Comparison of ENCODE assay signal across 10 cellular contexts in the genomic region with DNA sequence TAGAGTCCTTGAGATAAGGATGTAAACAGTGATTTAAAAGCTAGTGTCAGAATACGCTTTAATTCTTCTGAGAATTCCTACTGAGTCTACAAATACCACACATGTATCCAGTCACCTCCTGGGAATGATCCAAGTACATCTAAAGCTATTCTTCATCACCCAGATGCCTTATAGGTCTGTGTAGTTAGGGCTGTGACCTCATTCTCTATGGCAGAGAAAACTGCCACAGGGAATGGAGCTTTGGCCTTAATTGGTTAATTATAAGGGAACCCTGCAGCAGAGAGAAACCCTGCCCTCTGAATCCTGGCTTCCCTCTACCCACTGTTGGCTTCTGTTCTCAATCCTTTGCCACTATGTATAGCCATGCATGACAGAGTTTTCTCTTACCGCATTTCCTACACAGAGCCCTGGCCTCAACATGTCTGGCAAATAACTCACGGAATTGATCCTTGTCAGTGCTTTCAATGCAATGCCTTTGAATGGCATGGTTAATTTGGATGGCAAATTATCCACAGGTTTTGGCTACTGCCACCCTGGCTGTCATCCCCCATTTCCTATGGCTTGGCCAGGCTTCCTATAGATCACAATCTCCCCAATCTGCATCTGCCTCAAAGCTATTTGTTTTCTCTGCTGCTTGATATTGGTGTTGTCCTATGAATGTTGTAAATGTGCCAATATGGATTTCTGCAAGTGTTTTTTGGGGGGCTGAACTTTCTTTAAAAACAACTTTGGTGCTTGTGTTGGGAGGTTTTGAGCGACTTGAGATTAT. TPM values are rescaled to one million over a fixed set of nuclear protein-coding genes. Genes with fewer than 3 reads are reported as not detected.
DNase-seq lines count a peak whose midpoint lies in the region; ATAC-seq and TF ChIP-seq lines count a peak whose summit lies in the region.
"Had no signal": no experiment of that assay in that cellular context is flagged by ENCODE, and none has a peak within 500 bp of the region (broad histone marks: within the 10 kb centered on the region; RNA-seq: fewer than 3 reads in every experiment).

No MANE protein-coding gene starts in this region.

- peak overlapping the region; percentile 83 for H3K4me2 ChIP-seq in osteoblast (ENCODE audit: insufficient read depth, low read length)

- no peak overlapping the region for H2AFZ ChIP-seq in osteoblast (ENCODE audit: low read length)

- no peaks in the 10 kb centered on the region for H3K9me3 ChIP-seq in osteoblast (ENCODE audit: low read depth, low read length)

- H4K20me1 ChIP-seq in osteoblast (ENCODE audit: insufficient read depth, low read length): no peaks in the 10 kb centered on the region

- ATAC-seq in GM21390 (IDR thresholded peaks at IDR 0.05; ENCODE audit: unreplicated experiment) (no peak), GM21619 (IDR thresholded peaks at IDR 0.05; ENCODE audit: unreplicated experiment) (no peak)
- ATAC-seq: activated CD4-positive, alpha-beta T cell treated with anti-CD3 and anti-CD28 coated beads for 36 hours had no signal

- H3K36me3 ChIP-seq in osteoblast (ENCODE audit: insufficient read depth, low read length): no peaks in the 10 kb centered on the region

- H3K79me2 ChIP-seq in osteoblast (ENCODE audit: insufficient read depth, low read length): peaks cover 19% of the 10 kb centered on the region

- no peak overlapping the region for H3K4me3 ChIP-seq in choroid plexus epithelial cell (ENCODE audit: low read depth, low read length)
- no peak overlapping the region for H3K4me3 ChIP-seq in osteoblast (ENCODE audit: insufficient read depth, low read length)

- H3K27me3 ChIP-seq in osteoblast (ENCODE audit: insufficient read depth, low read length): no peaks in the 10 kb centered on the region

- DNase-seq in DMS 273 (lab: John Stamatoyannopoulos, UW; ENCODE audit: unreplicated experiment) (peak; percentile 76), NCI-H226 (peak; percentile 47), choroid plexus epithelial cell (ENCODE audit: low read depth) (peak; percentile 74), osteoblast (ENCODE audit: insufficient read length, low spot score, missing footprints) (peak; percentile 94), GF-D8 (lab: John Stamatoyannopoulos, UW) (no peak)
- DNase-seq in stimulated activated CD4-positive, alpha-beta T cell treated with anti-CD3 and anti-CD28 coated beads, Interleukin-1b, Interleukin-23, amount 100 ng/mL, for 48 hours: no peak
- DNase-seq: activated CD4-positive, alpha-beta T cell treated with anti-CD3 and anti-CD28 coated beads for 36 hours had no signal

- H3K4me1 ChIP-seq in osteoblast (ENCODE audit: insufficient read depth, low read length): peaks cover 79% of the 10 kb centered on the region

- peak overlapping the region; percentile 88 for H3K27ac ChIP-seq in osteoblast (ENCODE audit: low read depth, low read length)

- TF ChIP-seq CTCF in choroid plexus epithelial cell (conservative IDR thresholded peaks at IDR 0.05; ENCODE audit: low read depth, low read length): no peak
- no peak for TF ChIP-seq CTCF in osteoblast (IDR thresholded peaks at IDR 0.05; ENCODE audit: extremely low read depth, low read depth, low read length)

RNA-seq across cellular contexts. Expression of a gene that starts 2.9 kb away (rescaled TPM):
- total RNA-seq in osteoblast: 27.4 and 28.6 TPM in 2 replicates

RNA-seq across cellular contexts. Expression of a gene that starts 21.3 kb away (rescaled TPM):
- 1.2 and 1.4 TPM in 2 replicates for total RNA-seq in osteoblast
- total RNA-seq: activated CD4-positive, alpha-beta T cell treated with anti-CD3 and anti-CD28 coated beads for 36 hours; mononuclear cell had no signal

RNA-seq across cellular contexts. Expression of a gene that starts 27.5 kb away (rescaled TPM):
- total RNA-seq in osteoblast: 2.1 and 2.2 TPM in 2 replicates
- total RNA-seq: activated CD4-positive, alpha-beta T cell treated with anti-CD3 and anti-CD28 coated beads for 36 hours; mononuclear cell had no signal

RNA-seq across cellular contexts. Expression of a gene that starts 28.4 kb away (rescaled TPM):
- total RNA-seq in osteoblast: 54.3 and 55.4 TPM in 2 replicates
- total RNA-seq: activated CD4-positive, alpha-beta T cell treated with anti-CD3 and anti-CD28 coated beads for 36 hours; mononuclear cell had no signal

Comparison
In these comparisons a context has a peak if more than half of its experiments do, and no peak if none do; other contexts are left out.
1. DNase-seq: peak in DMS 273 (single experiment), NCI-H226 (single experiment), choroid plexus epithelial cell (single experiment) and osteoblast (single experiment); none in stimulated activated CD4-positive, alpha-beta T cell treated with anti-CD3 and anti-CD28 coated beads, Interleukin-1b, Interleukin-23, amount 100 ng/mL, for 48 hours (single experiment) and GF-D8 (single experiment).